ENCODE assay signal across 27 cellular contexts in the genomic region with DNA sequence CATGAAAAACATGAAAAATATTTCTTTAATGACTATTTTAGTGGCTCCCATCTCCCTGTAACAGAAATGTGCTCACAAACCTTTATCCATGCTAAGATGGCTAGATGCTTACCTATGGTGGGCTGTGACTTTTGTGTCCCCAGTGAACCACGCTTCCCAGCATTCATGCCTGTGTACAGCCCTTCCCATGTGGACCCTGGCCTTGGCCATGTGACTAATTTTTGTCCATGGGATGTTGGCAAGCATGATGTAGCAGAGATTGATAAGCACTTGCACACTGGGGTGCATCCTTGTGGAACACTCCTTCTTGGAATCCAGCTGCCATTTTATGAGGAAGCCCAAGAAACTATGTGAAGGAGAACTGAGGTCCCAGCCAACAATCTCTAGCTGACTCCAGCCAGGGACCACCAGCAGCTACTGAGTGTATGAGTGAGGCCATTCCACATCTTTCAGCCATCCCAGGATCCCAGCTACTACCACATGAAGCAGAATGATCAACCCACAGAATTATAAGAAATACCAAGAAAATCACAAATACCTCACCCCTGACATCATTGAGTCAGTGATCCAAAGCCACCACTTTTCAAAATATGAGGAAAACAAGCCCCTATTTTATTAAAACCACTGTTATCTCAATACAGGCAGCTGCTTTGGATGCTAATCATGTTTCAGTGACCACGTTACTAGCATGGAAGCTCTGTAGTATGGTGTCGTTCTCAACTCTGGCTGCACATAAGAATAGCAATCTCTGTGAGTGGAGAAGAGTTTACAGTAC. TPM values are rescaled to one million over a fixed set of nuclear protein-coding genes. Genes with fewer than 3 reads are reported as not detected.
DNase-seq lines count a peak whose midpoint lies in the region; ATAC-seq, FAIRE-seq and TF ChIP-seq lines count a peak whose summit lies in the region.
"Had no signal": no experiment of that assay in that cellular context is flagged by ENCODE, and none has a peak within 500 bp of the region (broad histone marks: within the 10 kb centered on the region; RNA-seq: fewer than 3 reads in every experiment).

No MANE protein-coding gene starts in this region.

- H3K9me3 ChIP-seq in adipocyte (ENCODE audit: control insufficient read depth, low read length) (no peaks in the 10 kb centered on the region), osteoblast (ENCODE audit: low read depth, low read length) (no peaks in the 10 kb centered on the region)
- H3K9me3 ChIP-seq: left ventricle myocardium inferior, ovary had no signal

- H3K27ac ChIP-seq in osteoblast (ENCODE audit: low read depth, low read length) = peak overlapping the region; percentile 19
- H3K27ac ChIP-seq: foreskin keratinocyte, left ventricle myocardium inferior, ovary, right atrium auricular region, SK-N-MC had no signal

- no peak for ATAC-seq in GM21390 (IDR thresholded peaks at IDR 0.05; ENCODE audit: unreplicated experiment)
- ATAC-seq: foreskin keratinocyte; naive thymus-derived CD8-positive, alpha-beta T cell had no signal

- no peak overlapping the region for H3K4me2 ChIP-seq in osteoblast (ENCODE audit: insufficient read depth, low read length)

- H3K79me2 ChIP-seq in osteoblast (ENCODE audit: insufficient read depth, low read length) = no peaks in the 10 kb centered on the region

- TF ChIP-seq CTCF in BJ (IDR thresholded peaks at IDR 0.05; ENCODE audit: insufficient read depth, low read depth, low read length) (no peak), fibroblast of pulmonary artery (IDR thresholded peaks at IDR 0.05; ENCODE audit: low read length, missing control alignments) (no peak), osteoblast (IDR thresholded peaks at IDR 0.05; ENCODE audit: extremely low read depth, low read depth, low read length) (no peak)

- H3K4me1 ChIP-seq in adipocyte (ENCODE audit: control insufficient read depth, insufficient read depth, low read length) (no peaks in the 10 kb centered on the region), osteoblast (ENCODE audit: insufficient read depth, low read length) (peaks cover 8% of the 10 kb centered on the region)
- H3K4me1 ChIP-seq: foreskin keratinocyte, left ventricle myocardium inferior, right atrium auricular region had no signal

- no peaks in the 10 kb centered on the region for H4K20me1 ChIP-seq in osteoblast (ENCODE audit: insufficient read depth, low read length)

- H3K36me3 ChIP-seq in BJ (ENCODE audit: control insufficient read depth, insufficient read depth, low read length) (no peaks in the 10 kb centered on the region), adipocyte (ENCODE audit: control insufficient read depth, insufficient read depth, low read length, severe bottlenecking) (no peaks in the 10 kb centered on the region), osteoblast (ENCODE audit: insufficient read depth, low read length) (no peaks in the 10 kb centered on the region)
- H3K36me3 ChIP-seq: left ventricle myocardium inferior, ovary, right atrium auricular region had no signal

- DNase-seq in BJ (ENCODE audit: low read depth) (peak; percentile 83), adipocyte (ENCODE audit: low read depth) (peak; percentile 55), fibroblast of pulmonary artery (ENCODE audit: low read depth) (peak; percentile 39), osteoblast (ENCODE audit: insufficient read length, low spot score, missing footprints) (no peak), middle frontal gyrus (ENCODE audit: extremely low spot score, low spot score) (no peak), HT-29 (ENCODE audit: low spot score) (no peak), H54 (ENCODE audit: insufficient read length, low spot score) (no peak)
- DNase-seq: activated T-cell treated with anti-CD3 and anti-CD28 coated beads, Interleukin-2, amount 50 U/mL, for 1 hour; AML-193; caudate nucleus; CD8-positive, alpha-beta memory T cell; foreskin keratinocyte; GDM1; hippocampal formation; immature natural killer cell; left ventricle myocardium inferior; naive thymus-derived CD8-positive, alpha-beta T cell; NCI-H1105; NCI-H2029 treated with DMSO at 0.1 percent for 48 hours; NCI-H226; NCI-H748 treated with DMSO at 0.1 percent for 48 hours; ovary had no signal

- H3K9ac ChIP-seq in adipocyte (ENCODE audit: low read length) = no peak overlapping the region

- TF ChIP-seq POLR2A in H54 (IDR thresholded peaks at IDR 0.05; ENCODE audit: low read depth, low read length) = no peak

- POLR2A ChIA-PET in BJ (lab: Charles Lee) = no interaction called here

- no peak for FAIRE-seq in H54 (lab: Jason Lieb, UNC)
- FAIRE-seq: GM18507, H1 had no signal

- H2AFZ ChIP-seq in osteoblast (ENCODE audit: low read length) = no peak overlapping the region

- CTCF ChIA-PET in BJ (lab: Yijun Ruan, JAX) = interaction anchor here (0.9 to 1.2 kb wide), 5 partner anchors 10 to 258 kb away, joined by 3 to 4 read pairs (median 4); no protein-coding TSS in a partner anchor

- H3K4me3 ChIP-seq in BJ (ENCODE audit: low read depth, low read length) (no peak overlapping the region), adipocyte (ENCODE audit: low read length) (no peak overlapping the region), fibroblast of pulmonary artery (replicated peaks; ENCODE audit: low read depth, low read length) (no peak overlapping the region), osteoblast (ENCODE audit: insufficient read depth, low read length) (no peak overlapping the region)
- H3K4me3 ChIP-seq: left ventricle myocardium inferior, ovary, right atrium auricular region, SK-N-MC had no signal

- H3K27me3 ChIP-seq in BJ (ENCODE audit: control insufficient read depth, insufficient read depth, low read length) (no peaks in the 10 kb centered on the region), adipocyte (replicated peaks; ENCODE audit: control insufficient read depth, insufficient read depth, low read length) (no peaks in the 10 kb centered on the region), osteoblast (ENCODE audit: insufficient read depth, low read length) (no peaks in the 10 kb centered on the region)
- H3K27me3 ChIP-seq: ovary, right atrium auricular region had no signal

RNA-seq across cellular contexts. Expression of a gene that starts 16.1 kb away (rescaled TPM):
- 116 and 183 TPM in 2 replicates for polyA plus RNA-seq in BJ (2011; rRNA removed)
- polyA minus RNA-seq in BJ (2011; rRNA and poly(A)+ RNA removed) = 179 and 210 TPM in 2 replicates
- 138 and 149 TPM in 2 replicates for total RNA-seq in osteoblast
- total RNA-seq in HT-29 (2014; rRNA removed; shearing (Covaris generic)) = 27.2 and 36.3 TPM in 2 replicates
- total RNA-seq: naive thymus-derived CD8-positive, alpha-beta T cell had no signal
- polyA plus RNA-seq: naive thymus-derived CD8-positive, alpha-beta T cell had no signal

Comparison
In these comparisons a context has a peak if more than half of its experiments do, and no peak if none do; other contexts are left out.
1. DNase-seq: peak in BJ (single experiment), adipocyte (single experiment) and fibroblast of pulmonary artery (single experiment); none in osteoblast (single experiment), middle frontal gyrus (single experiment), HT-29 (single experiment) and H54 (single experiment).